ENCODE assay signal across 8 cellular contexts in genomic region chr2:10080536-10081304, GRCh38. TPM values are rescaled to one million over a fixed set of nuclear protein-coding genes. Genes with fewer than 3 reads are reported as not detected.
DNase-seq lines count a peak whose midpoint lies in the region; ATAC-seq and TF ChIP-seq lines count a peak whose summit lies in the region.

No MANE protein-coding gene starts in this region.

- H3K27ac Mint-ChIP-seq in activated naive CD8-positive, alpha-beta T cell treated with anti-CD3 and anti-CD28 coated beads, Interleukin-2, amount 10 ng/mL, durations not matched to agents 7 days and 5 days = no peak overlapping the region
- H3K27ac Mint-ChIP-seq in memory B cell = no peak overlapping the region

- peaks cover 78% of the 10 kb centered on the region for H3K27me3 Mint-ChIP-seq in activated naive CD8-positive, alpha-beta T cell treated with anti-CD3 and anti-CD28 coated beads, Interleukin-2, amount 10 ng/mL, durations not matched to agents 7 days and 5 days
- peaks cover 35% of the 10 kb centered on the region for H3K27me3 Mint-ChIP-seq in memory B cell

- H3K27me3 ChIP-seq in gastrocnemius medialis = peaks cover 50 to 65% (median 61%) of the 10 kb centered on the region in 3 donors

- ATAC-seq in GM19025 (IDR thresholded peaks at IDR 0.05; ENCODE audit: low read depth, unreplicated experiment) (peak; percentile 18), HG03108 (IDR thresholded peaks at IDR 0.05; ENCODE audit: unreplicated experiment) (peak; percentile 4), memory B cell (ENCODE audit: low read depth) (peak; percentile 34), HG02610 (IDR thresholded peaks at IDR 0.05; ENCODE audit: unreplicated experiment) (no peak), gastrocnemius medialis (no peak)
- peak; percentile 39 for ATAC-seq in activated naive CD8-positive, alpha-beta T cell treated with anti-CD3 and anti-CD28 coated beads, Interleukin-2, amount 10 ng/mL, durations not matched to agents 7 days and 5 days (ENCODE audit: low read depth)

- peak overlapping the region in 2 of 4 donors; percentile 17 to 20 for H3K4me3 ChIP-seq in gastrocnemius medialis

- intact Hi-C loops in gastrocnemius medialis (cut with DNase I; ENCODE audit: low total_unique reads) = no loop called here

- no peaks in the 10 kb centered on the region for H3K36me3 ChIP-seq in gastrocnemius medialis

- POLR2A ChIA-PET in activated naive CD8-positive, alpha-beta T cell treated with anti-CD3 and anti-CD28 coated beads, Interleukin-2, amount 10 ng/mL, durations not matched to agents 7 days and 5 days (lab: Charles Lee) = interaction anchor here (1.5 kb wide), 1 partner anchor 37 kb away, joined by 6 read pairs; no protein-coding TSS in a partner anchor

- in situ Hi-C loops in gastrocnemius medialis (cut with MboI; ENCODE audit: low sequenced_read_pairs in 4 of 4) = no loop called here

- H3K4me1 Mint-ChIP-seq in activated naive CD8-positive, alpha-beta T cell treated with anti-CD3 and anti-CD28 coated beads, Interleukin-2, amount 10 ng/mL, durations not matched to agents 7 days and 5 days = peaks cover 10% of the 10 kb centered on the region
- H3K4me1 Mint-ChIP-seq in memory B cell = peaks cover 11% of the 10 kb centered on the region

- peaks cover 4 to 9% of the 10 kb centered on the region in 2 donors for H3K4me1 ChIP-seq in gastrocnemius medialis

- TF ChIP-seq CTCF in gastrocnemius medialis (IDR thresholded peaks at IDR 0.05 in 4 of 5, conservative IDR thresholded peaks at IDR 0.05 in 1 of 5) = no peak

- no peaks in the 10 kb centered on the region for H3K9me3 Mint-ChIP-seq in activated naive CD8-positive, alpha-beta T cell treated with anti-CD3 and anti-CD28 coated beads, Interleukin-2, amount 10 ng/mL, durations not matched to agents 7 days and 5 days
- H3K9me3 Mint-ChIP-seq in memory B cell = no peaks in the 10 kb centered on the region

- no peak for TF ChIP-seq POLR2A in gastrocnemius medialis (IDR thresholded peaks at IDR 0.05)

- peak; percentile 55 for DNase-seq in activated naive CD8-positive, alpha-beta T cell treated with anti-CD3 and anti-CD28 coated beads, Interleukin-2, amount 10 ng/mL, durations not matched to agents 7 days and 5 days
- peak in 1 of 2 donors; percentile 37 for DNase-seq in memory B cell (ENCODE audit: low spot score in 2 of 2)
- DNase-seq in NCI-H2081 treated with DMSO at 0.1 percent for 48 hours (lab: John Stamatoyannopoulos, UW) = no peak
- no peak for DNase-seq in T1000 (lab: John Stamatoyannopoulos, UW)
- no peak for DNase-seq in gastrocnemius medialis

- H3K27ac ChIP-seq in gastrocnemius medialis = no peak overlapping the region

- no peaks in the 10 kb centered on the region for H3K9me3 ChIP-seq in gastrocnemius medialis

- no peaks in the 10 kb centered on the region for H3K36me3 Mint-ChIP-seq in activated naive CD8-positive, alpha-beta T cell treated with anti-CD3 and anti-CD28 coated beads, Interleukin-2, amount 10 ng/mL, durations not matched to agents 7 days and 5 days
- H3K36me3 Mint-ChIP-seq in memory B cell = no peaks in the 10 kb centered on the region

- peak overlapping the region; percentile 72 for H3K4me3 Mint-ChIP-seq in activated naive CD8-positive, alpha-beta T cell treated with anti-CD3 and anti-CD28 coated beads, Interleukin-2, amount 10 ng/mL, durations not matched to agents 7 days and 5 days
- peak overlapping the region; percentile 64 for H3K4me3 Mint-ChIP-seq in memory B cell

RNA-seq across cellular contexts. Expression of gene CYS1, which starts 0.5 kb away (rescaled TPM):
- total RNA-seq in activated naive CD8-positive, alpha-beta T cell treated with anti-CD3 and anti-CD28 coated beads, Interleukin-2, amount 10 ng/mL, durations not matched to agents 7 days and 5 days = under 1 TPM; 0.11 to 0.14 TPM
- under 1 TPM in 3 of 4 donors, not detected in 1; 0.10 to 0.42 (median 0.18) TPM for total RNA-seq in gastrocnemius medialis

RNA-seq across cellular contexts. Expression of gene KLF11, which starts 37.4 kb away (rescaled TPM):
- total RNA-seq in activated naive CD8-positive, alpha-beta T cell treated with anti-CD3 and anti-CD28 coated beads, Interleukin-2, amount 10 ng/mL, durations not matched to agents 7 days and 5 days = 1 to 10 TPM; 6.8 to 7.1 TPM
- 10 to 100 TPM in 3 of 4 donors, 1 to 10 TPM in 1; 7.6 to 18.3 (median 12.9) TPM for total RNA-seq in gastrocnemius medialis

RNA-seq across cellular contexts. Expression of gene RRM2, which starts 41.8 kb away (rescaled TPM):
- total RNA-seq in activated naive CD8-positive, alpha-beta T cell treated with anti-CD3 and anti-CD28 coated beads, Interleukin-2, amount 10 ng/mL, durations not matched to agents 7 days and 5 days = 100 to 1,000 TPM; 320 to 355 TPM
- total RNA-seq in gastrocnemius medialis = 1 to 10 TPM in 1 of 4 donors, not detected in 3; 2.0 TPM

Comparison
In these comparisons a context has a peak if more than half of its experiments do, and no peak if none do; other contexts are left out.
1. ATAC-seq: peak in GM19025 (single experiment), HG03108 (single experiment), activated naive CD8-positive, alpha-beta T cell treated with anti-CD3 and anti-CD28 coated beads, Interleukin-2, amount 10 ng/mL, durations not matched to agents 7 days and 5 days (single experiment) and memory B cell (single experiment); none in HG02610 (single experiment) and gastrocnemius medialis (0 of 2).
2. RNA of gene RRM2, which starts 41.8 kb away (total RNA-seq): 320 to 355 TPM in activated naive CD8-positive, alpha-beta T cell treated with anti-CD3 and anti-CD28 coated beads, Interleukin-2, amount 10 ng/mL, durations not matched to agents 7 days and 5 days; 2.0 TPM in gastrocnemius medialis; every median in the first group is over 100 times any median in the second.